In the genomic region with DNA sequence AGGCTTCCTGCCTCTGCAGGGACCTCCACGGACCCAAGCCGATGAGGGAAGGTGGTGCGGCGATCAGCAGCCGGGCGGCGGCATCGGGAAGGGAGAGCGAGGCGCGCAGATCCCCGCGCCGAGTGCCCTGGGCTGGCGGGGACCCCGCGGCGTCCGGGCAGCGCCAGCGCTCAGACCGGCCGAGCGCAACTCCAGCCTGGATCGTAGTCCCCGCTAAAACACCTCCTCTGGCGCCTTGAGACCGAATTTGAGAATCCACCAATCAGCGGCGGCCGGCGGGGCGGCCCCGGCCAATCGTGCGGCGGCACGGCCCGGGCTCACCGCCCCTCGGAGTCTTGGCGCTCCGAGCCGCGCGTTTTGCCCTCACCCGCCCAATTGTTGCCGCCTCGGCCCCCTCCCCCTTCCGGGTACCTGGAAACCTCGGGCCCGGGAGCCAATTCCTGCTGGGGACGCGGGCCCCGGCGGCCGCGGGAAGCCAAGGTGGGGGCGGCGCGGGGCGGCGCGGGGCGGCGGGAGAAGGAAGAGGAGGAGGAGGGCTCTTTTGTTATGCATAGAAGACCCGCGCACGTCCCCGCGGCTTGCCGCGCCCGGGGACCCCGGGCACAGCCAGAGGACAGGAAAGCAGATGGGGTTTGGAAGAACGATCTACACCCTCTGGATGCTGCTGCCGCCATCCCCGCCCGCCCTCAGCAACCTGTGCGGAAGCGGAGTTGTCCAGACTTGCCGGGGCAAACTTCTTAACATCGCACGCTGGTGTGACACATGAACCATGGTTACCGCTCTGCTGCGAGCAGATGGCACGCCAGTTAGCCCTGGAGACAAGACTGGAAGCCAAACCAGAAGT, we compare ENCODE assay signal across 8 cellular contexts. TPM values are rescaled to one million over a fixed set of nuclear protein-coding genes. Genes with fewer than 3 reads are reported as not detected.
DNase-seq lines count a peak whose midpoint lies in the region; ATAC-seq and TF ChIP-seq lines count a peak whose summit lies in the region.

Gene E2F7, minus strand, starts transcription at position 209 of the 844 bp plus-strand sequence. CDS start 934 bp downstream, outside the sequence.

- TF ChIP-seq CTCF in lower lobe of right lung (IDR thresholded peaks at IDR 0.05): no peak

- POLR2A ChIA-PET in CD4-positive, alpha-beta memory T cell (lab: Charles Lee; ENCODE audit: partially characterized antibody): no interaction called here

- peak within 1 kb of the TSS in 1 of 2 donors; percentile 67 for H3K4me3 ChIP-seq in CD4-positive, alpha-beta memory T cell (ENCODE audit: low read length in 2 of 2)
- H3K4me3 ChIP-seq in ectodermal cell (ENCODE audit: insufficient read depth, low read depth, low read length) (peak within 1 kb of the TSS; percentile 74), lower lobe of right lung (peak within 1 kb of the TSS; percentile 77)

- no peaks in the 10 kb centered on the region for H3K27me3 ChIP-seq in CD4-positive, alpha-beta memory T cell (ENCODE audit: insufficient read depth, low read length)
- H3K27me3 ChIP-seq in ectodermal cell (ENCODE audit: control insufficient read depth, insufficient read depth, low read length, poor library complexity, severe bottlenecking) (no peaks in the 10 kb centered on the region), lower lobe of right lung (ENCODE audit: low read depth) (peaks cover 5% of the 10 kb centered on the region)

- peak within 1 kb of the TSS in 6 of 7 donors; percentile 7 to 81 (median 54) for H3K27ac Mint-ChIP-seq in CD4-positive, alpha-beta memory T cell

- no peaks in the 10 kb centered on the region for H3K9me3 ChIP-seq in CD4-positive, alpha-beta memory T cell (ENCODE audit: control insufficient read depth in 1 of 2, low read length in 2 of 2)
- H3K9me3 ChIP-seq in ectodermal cell (ENCODE audit: control insufficient read depth, low read length): no peaks in the 10 kb centered on the region
- H3K9me3 ChIP-seq in lower lobe of right lung: no peaks in the 10 kb centered on the region

- CTCF ChIA-PET in CD4-positive, alpha-beta memory T cell (lab: Charles Lee; ENCODE audit: partially characterized antibody): interaction anchor here (1.2 to 1.5 kb wide), 2 partner anchors 15 to 55 kb away, joined by 3 to 5 read pairs; no protein-coding TSS in a partner anchor

- no peak within 1 kb of the TSS for H3K27ac ChIP-seq in CD4-positive, alpha-beta memory T cell (ENCODE audit: low read depth, low read length)
- H3K27ac ChIP-seq in ectodermal cell (ENCODE audit: insufficient read depth, low read depth, low read length, poor library complexity, severe bottlenecking) (peak within 1 kb of the TSS; percentile 76), lower lobe of right lung (peak within 1 kb of the TSS; percentile 22)

- peaks cover 4 to 7% (median 5%) of the 10 kb centered on the region in 4 donors for H3K4me1 Mint-ChIP-seq in CD4-positive, alpha-beta memory T cell

- WGBS in ectodermal cell, 2 experiments: 0% methylated on average over 87 of the region's 87 CpGs

- peak; percentile 73 to 81 (median 78) for DNase-seq in CD4-positive, alpha-beta memory T cell
- DNase-seq in NCI-H774 (lab: John Stamatoyannopoulos, UW) (peak; percentile 98), lower lobe of right lung (peak; percentile 88)
- peak; percentile 89 to 91 for DNase-seq in activated CD4-positive, alpha-beta T cell treated with anti-CD3 and anti-CD28 coated beads, Interleukin-2, amount 50 U/mL, for 48 hours
- peak; percentile 33 to 73 (median 59) for DNase-seq in stimulated activated CD4-positive, alpha-beta T cell treated with anti-CD3 and anti-CD28 coated beads, TNF-alpha, amount 100 ng/mL, for 1 hour (ENCODE audit: low read depth in 3 of 3, low spot score in 1 of 3)

- H3K36me3 ChIP-seq in CD4-positive, alpha-beta memory T cell (ENCODE audit: insufficient read depth, low read length): no peaks in the 10 kb centered on the region
- peaks cover 5% of the 10 kb centered on the region for H3K36me3 ChIP-seq in ectodermal cell (ENCODE audit: control insufficient read depth, insufficient read depth, low read length)
- H3K36me3 ChIP-seq in lower lobe of right lung: no peaks in the 10 kb centered on the region

- ATAC-seq in GM19455 (IDR thresholded peaks at IDR 0.05; ENCODE audit: unreplicated experiment): peak; percentile 79
- ATAC-seq in HG03575 (IDR thresholded peaks at IDR 0.05; ENCODE audit: extremely low read depth, insufficient number of reproducible peaks, low FRiP score, unreplicated experiment): peak; percentile 34
- peak; percentile 95 to 98 for ATAC-seq in lower lobe of right lung

- H3K4me1 ChIP-seq in CD4-positive, alpha-beta memory T cell (ENCODE audit: insufficient read depth, low read length): peaks cover 11% of the 10 kb centered on the region
- peaks cover 24% of the 10 kb centered on the region for H3K4me1 ChIP-seq in ectodermal cell (ENCODE audit: control insufficient read depth, insufficient read depth, low read length)
- peaks cover 13% of the 10 kb centered on the region for H3K4me1 ChIP-seq in lower lobe of right lung

- peak within 1 kb of the TSS; percentile 82 to 91 (median 90) for H3K4me3 Mint-ChIP-seq in CD4-positive, alpha-beta memory T cell

- intact Hi-C loops in CD4-positive, alpha-beta memory T cell (cut with micrococcal nuclease): loop anchor here (5.0 to 10.0 kb wide), 2 partner anchors 718 to 981 kb away; partner anchors contain the start of genes BBS10 and NAP1L1
- intact Hi-C loops in lower lobe of right lung (cut with DNase I): no loop called here

- H3K27me3 Mint-ChIP-seq in CD4-positive, alpha-beta memory T cell: peaks cover 7 to 14% of the 10 kb centered on the region in 2 donors

- H3K36me3 Mint-ChIP-seq in CD4-positive, alpha-beta memory T cell: no peaks in the 10 kb centered on the region

- H3K9me3 Mint-ChIP-seq in CD4-positive, alpha-beta memory T cell: no peaks in the 10 kb centered on the region

RNA-seq across cellular contexts. Expression of gene E2F7, which starts in this region (rescaled TPM):
- total RNA-seq in CD4-positive, alpha-beta memory T cell: under 1 TPM; 0.17 to 0.26 TPM
- not detected for polyA plus RNA-seq in CD4-positive, alpha-beta memory T cell
- polyA plus RNA-seq in ectodermal cell (2013, experiment 1 of 4): 28.5 TPM
- 30.9 TPM for polyA plus RNA-seq in ectodermal cell (2013, experiment 2 of 4)
- 20.2 TPM for polyA plus RNA-seq in ectodermal cell (2013, experiment 3 of 4)
- 21.0 TPM for polyA plus RNA-seq in ectodermal cell (2013, experiment 4 of 4)
- total RNA-seq in lower lobe of right lung: 1.0 TPM

Comparison
In these comparisons a context has a peak if more than half of its experiments do, and no peak if none do; other contexts are left out.
1. Peak in DNase-seq in CD4-positive, alpha-beta memory T cell; RNA of the gene not detected or under 1 TPM.
2. ATAC-seq: peak in every context shown above with its lines; median percentile 96 in lower lobe of right lung; 79 in GM19455; 34 in HG03575.